ENCODE assay signal across 8 cellular contexts in the genomic region with DNA sequence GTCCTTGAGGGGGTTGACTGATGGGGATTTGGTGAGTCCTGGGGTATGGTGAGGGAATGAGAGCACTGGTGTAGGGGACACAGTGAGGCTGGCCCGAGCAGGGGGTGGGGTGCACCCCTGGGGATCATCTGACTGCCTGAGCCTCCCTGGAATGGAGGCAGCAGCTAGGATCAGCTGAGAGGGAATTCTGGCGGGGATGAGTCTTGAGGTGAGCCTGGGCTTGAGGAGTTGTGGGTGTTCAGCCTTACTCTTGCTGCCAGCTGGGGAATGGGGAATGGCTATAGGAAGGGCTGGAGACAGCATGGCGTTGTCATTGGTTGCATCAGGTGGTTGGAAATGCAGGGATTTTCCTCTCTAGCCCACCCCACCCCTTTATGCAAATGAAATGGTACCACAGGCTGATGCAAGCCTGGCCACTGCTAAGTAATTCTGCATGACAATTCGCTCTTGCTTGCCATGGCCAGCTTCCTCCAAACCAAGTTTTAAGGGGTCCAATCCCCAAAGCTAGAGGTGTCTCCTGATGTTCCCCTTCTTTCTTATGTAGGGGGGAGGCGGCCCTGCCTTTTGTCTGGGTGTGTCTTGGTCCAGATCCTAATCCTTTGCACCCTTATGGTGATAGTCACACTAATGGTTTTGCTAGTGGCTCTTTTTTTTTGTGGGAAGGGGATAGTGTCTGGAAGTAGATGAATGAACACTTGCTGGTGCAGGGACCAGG. TPM values are rescaled to one million over a fixed set of nuclear protein-coding genes. Genes with fewer than 3 reads are reported as not detected.
DNase-seq lines count a peak whose midpoint lies in the region; ATAC-seq and TF ChIP-seq lines count a peak whose summit lies in the region.

No MANE protein-coding gene starts in this region.

- H4K8ac ChIP-seq in neuronal stem cell (ENCODE audit: low read depth, low read length) = no peak overlapping the region

- H3K9ac ChIP-seq in neuronal stem cell (ENCODE audit: low read depth, low read length, poor library complexity) = peak overlapping the region; percentile 50

- TF ChIP-seq CTCF in cardiac fibroblast (IDR thresholded peaks at IDR 0.05; ENCODE audit: low read depth, low read length) = no peak
- no peak for TF ChIP-seq CTCF in WERI-Rb-1 (IDR thresholded peaks at IDR 0.05; ENCODE audit: low read depth, low read length)

- no peak overlapping the region for H2BK15ac ChIP-seq in neuronal stem cell (ENCODE audit: low read length)

- H2BK12ac ChIP-seq in neuronal stem cell (ENCODE audit: low read length) = peak overlapping the region; percentile 63

- TF ChIP-seq POLR2A in GM15510 (IDR thresholded peaks at IDR 0.05; ENCODE audit: borderline replicate concordance, extremely low read depth, insufficient read length) = peak; percentile 50

- no peak overlapping the region for H3K23ac ChIP-seq in neuronal stem cell (ENCODE audit: low read depth, low read length, poor library complexity)

- H2AK5ac ChIP-seq in neuronal stem cell (ENCODE audit: low read depth, low read length) = no peak overlapping the region

- no peak overlapping the region for H4K91ac ChIP-seq in neuronal stem cell (ENCODE audit: low read depth, low read length, poor library complexity)

- ATAC-seq in GM21515 (IDR thresholded peaks at IDR 0.05; ENCODE audit: unreplicated experiment) = no peak

- H3K18ac ChIP-seq in neuronal stem cell (ENCODE audit: low read length) = peak overlapping the region; percentile 53

- peak overlapping the region; percentile 88 for H3K4me2 ChIP-seq in neuronal stem cell (ENCODE audit: insufficient read depth, low read length, poor library complexity, severe bottlenecking)

- H3K36me3 ChIP-seq in neuronal stem cell (replicated peaks in 1 of 2; ENCODE audit: control insufficient read depth in 2 of 2, insufficient read depth in 2 of 2, low read length in 2 of 2) (peaks cover 63 to 94% of the 10 kb centered on the region in 2 donors), WERI-Rb-1 (peaks cover 95% of the 10 kb centered on the region)

- H2BK120ac ChIP-seq in neuronal stem cell (ENCODE audit: low read depth, low read length) = peak overlapping the region; percentile 34

- DNase-seq in ACHN = peak; percentile 77
- peak; percentile 82 to 93 for DNase-seq in NCI-H526 (lab: John Stamatoyannopoulos, UW)
- peak; percentile 69 to 92 for DNase-seq in cardiac fibroblast (ENCODE audit: low read depth in 2 of 2)
- DNase-seq in neuronal stem cell (ENCODE audit: low spot score) = no peak
- no peak for DNase-seq in activated effector memory CD4-positive, alpha-beta T cell treated with anti-CD3 and anti-CD28 coated beads, Interleukin-2, amount 50 U/mL, for 16 hours
- DNase-seq in WERI-Rb-1 = no peak

- WGBS in neuronal stem cell (ENCODE audit: extremely low coverage in 2 of 2, insufficient read length in 2 of 2, insufficient replicate concordance in 1 of 2), 2 donors = no CpG with 5 or more reads among the region's 5 CpGs

- no peak overlapping the region for H3K14ac ChIP-seq in neuronal stem cell (ENCODE audit: low read length)

- in situ Hi-C loops in ACHN (cut with HindIII; ENCODE audit: low pct_ligation_motif_present, low pct_unique_long_range_greater_than_20kb, low sequenced_read_pairs) = no loop called here

- H3K27me3 ChIP-seq in neuronal stem cell (ENCODE audit: control insufficient read depth in 3 of 3, insufficient read depth in 3 of 3, low read depth in 1 of 3, low read length in 3 of 3) (no peaks in the 10 kb centered on the region), WERI-Rb-1 (ENCODE audit: insufficient read depth, low read depth, severe bottlenecking) (no peaks in the 10 kb centered on the region)

- peaks cover 26 to 46% of the 10 kb centered on the region in 2 donors for H3K4me1 ChIP-seq in neuronal stem cell (ENCODE audit: control insufficient read depth in 2 of 2, insufficient read depth in 1 of 2, low read depth in 1 of 2, low read length in 2 of 2)

- H3K79me1 ChIP-seq in neuronal stem cell (ENCODE audit: low read depth, low read length) = peaks cover 12% of the 10 kb centered on the region

- H2AFZ ChIP-seq in neuronal stem cell (ENCODE audit: low read length) = no peak overlapping the region

- H3K4me3 ChIP-seq in cardiac fibroblast (replicated peaks in 1 of 2; ENCODE audit: low read depth in 2 of 2, low read length in 2 of 2) (peak overlapping the region in 1 of 2 donors; percentile 18), neuronal stem cell (ENCODE audit: low read length in 2 of 2) (peak overlapping the region; percentile 34 to 80), WERI-Rb-1 (ENCODE audit: low read depth, low read length) (no peak overlapping the region)

- H3K9me3 ChIP-seq in neuronal stem cell (replicated peaks in 1 of 2; ENCODE audit: control insufficient read depth in 2 of 2, insufficient read depth in 1 of 2, low read depth in 1 of 2, low read length in 2 of 2) (no peaks in the 10 kb centered on the region), WERI-Rb-1 (ENCODE audit: severe bottlenecking) (no peaks in the 10 kb centered on the region)

- peak overlapping the region; percentile 43 for H2BK5ac ChIP-seq in neuronal stem cell (ENCODE audit: low read length)

- H3K4ac ChIP-seq in neuronal stem cell (ENCODE audit: low read length) = no peak overlapping the region

- H3K27ac ChIP-seq in neuronal stem cell (replicated peaks; ENCODE audit: low read length) (peak overlapping the region; percentile 54), WERI-Rb-1 (no peak overlapping the region; the same call in 1 of the 2 replicates)

RNA-seq across cellular contexts. Expression of a gene that starts 7.5 kb away (rescaled TPM):
- polyA plus RNA-seq in neuronal stem cell (2013, experiment 1 of 2) = 69.4 TPM
- 72.5 TPM for polyA plus RNA-seq in neuronal stem cell (2013, experiment 2 of 2)

RNA-seq across cellular contexts. Expression of a gene that starts 18.1 kb away (rescaled TPM):
- polyA plus RNA-seq in neuronal stem cell (2013, experiment 1 of 2) = 1.5 TPM
- polyA plus RNA-seq in neuronal stem cell (2013, experiment 2 of 2) = 2.3 TPM

RNA-seq across cellular contexts. Expression of a gene that starts 45.6 kb away (rescaled TPM):
- 194 TPM for polyA plus RNA-seq in neuronal stem cell (2013, experiment 1 of 2)
- polyA plus RNA-seq in neuronal stem cell (2013, experiment 2 of 2) = 198 TPM

RNA-seq across cellular contexts. Expression of a gene that starts 51.9 kb away (rescaled TPM):
- polyA plus RNA-seq in neuronal stem cell (2013, experiment 1 of 2) = 11.8 TPM
- 10.6 TPM for polyA plus RNA-seq in neuronal stem cell (2013, experiment 2 of 2)

Comparison
In these comparisons a context has a peak if more than half of its experiments do, and no peak if none do; other contexts are left out.
1. DNase-seq: peak in ACHN (single experiment), NCI-H526 (2 of 2) and cardiac fibroblast (2 of 2); none in neuronal stem cell (single experiment), activated effector memory CD4-positive, alpha-beta T cell treated with anti-CD3 and anti-CD28 coated beads, Interleukin-2, amount 50 U/mL, for 16 hours (single experiment) and WERI-Rb-1 (single experiment).